ENCODE assay signal across 8 cellular contexts in the genomic region with DNA sequence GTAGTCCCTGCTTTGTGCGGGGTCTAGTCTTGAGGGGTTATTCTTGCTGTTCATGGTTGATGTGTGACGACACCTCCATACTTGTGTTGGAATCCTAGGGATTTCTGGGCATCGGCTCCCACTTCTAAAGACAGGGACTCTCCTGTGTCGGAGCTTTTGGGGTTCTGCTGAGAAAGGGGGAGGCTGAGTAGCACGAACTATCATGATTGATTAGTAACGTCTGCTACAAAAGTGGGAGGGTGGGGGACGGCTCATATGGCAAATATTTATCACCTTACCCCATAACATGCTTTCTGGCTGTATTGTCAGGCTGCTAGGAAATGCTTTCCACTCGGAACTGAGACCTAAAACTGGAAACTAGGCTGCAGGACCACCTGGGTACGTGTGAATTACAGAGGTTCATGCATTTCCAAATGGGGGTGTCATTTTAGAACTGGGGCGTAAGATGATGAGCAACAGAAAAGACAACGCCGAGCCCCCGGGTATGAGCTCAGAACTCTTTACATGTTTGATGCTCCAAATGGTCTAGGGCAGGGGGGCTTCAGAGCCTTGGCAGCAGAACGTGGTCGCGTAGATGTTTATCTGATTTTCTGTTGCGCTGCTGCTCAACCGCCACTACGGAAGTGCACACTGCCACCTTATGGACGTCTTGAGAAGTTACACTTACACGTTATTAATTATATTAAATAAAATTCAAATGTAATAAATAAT. TPM values are rescaled to one million over a fixed set of nuclear protein-coding genes. Genes with fewer than 3 reads are reported as not detected.
DNase-seq lines count a peak whose midpoint lies in the region; ATAC-seq and TF ChIP-seq lines count a peak whose summit lies in the region.

No MANE protein-coding gene starts in this region.

- H3K9me3 Mint-ChIP-seq in HFFc6 = peaks cover 38% of the 10 kb centered on the region

- ATAC-seq in HG02981 (IDR thresholded peaks at IDR 0.05; ENCODE audit: unreplicated experiment) = no peak

- H3K4me3 ChIP-seq in NT2/D1 (ENCODE audit: insufficient read length, low read depth) (no peak overlapping the region), neutrophil (ENCODE audit: low read depth in 1 of 2, low read length in 1 of 2) (peak overlapping the region in 1 of 2 experiments; percentile 47), uterus (peak overlapping the region in 1 of 2 donors; percentile 34)

- H3K9ac ChIP-seq in NT2/D1 (ENCODE audit: insufficient read length, low read depth) = no peak overlapping the region

- DNase-seq in COLO668 (lab: John Stamatoyannopoulos, UW; ENCODE audit: unreplicated experiment) = peak; percentile 35
- DNase-seq in HFFc6 = no peak
- peak; percentile 44 for DNase-seq in NT2/D1 (ENCODE audit: low read depth, low spot score)
- peak; percentile 10 for DNase-seq in activated effector memory CD4-positive, alpha-beta T cell treated with Interleukin-2 at 50 U/mL for 16 hours
- DNase-seq in foreskin melanocyte = peak; percentile 12
- peak; percentile 25 to 31 for DNase-seq in uterus

- H3K4me1 ChIP-seq in NT2/D1 (ENCODE audit: insufficient read depth, insufficient read length) (no peaks in the 10 kb centered on the region), neutrophil (ENCODE audit: control insufficient read depth in 1 of 2, insufficient read depth in 1 of 2, low read depth in 1 of 2, low read length in 1 of 2) (peaks cover 3 to 8% of the 10 kb centered on the region in 2 experiments), uterus (peaks cover 0 to 3% of the 10 kb centered on the region in 2 donors)

- no peak for TF ChIP-seq POLR2A in uterus (IDR thresholded peaks at IDR 0.05)

- H3K27ac ChIP-seq in neutrophil (no peak overlapping the region), uterus (no peak overlapping the region)

- no peaks in the 10 kb centered on the region; the same call in 1 of the 2 replicates for H3K36me3 Mint-ChIP-seq in HFFc6 (ENCODE audit: low read depth)

- peak overlapping the region; percentile 41; the same call in 1 of the 2 replicates for H3K4me3 Mint-ChIP-seq in HFFc6

- TF ChIP-seq CTCF in HFFc6 (IDR thresholded peaks at IDR 0.05) (peak; percentile 68), neutrophil (IDR thresholded peaks at IDR 0.05) (peak; percentile 71), uterus (IDR thresholded peaks at IDR 0.05) (peak; percentile 49 to 79 (median 64))

- H3K27ac Mint-ChIP-seq in HFFc6 = no peak overlapping the region

- no peaks in the 10 kb centered on the region for H3K4me1 Mint-ChIP-seq in HFFc6 (ENCODE audit: low read depth)

- H3K27me3 Mint-ChIP-seq in HFFc6 (ENCODE audit: insufficient read depth) = no peaks in the 10 kb centered on the region

- intact Hi-C loops in uterus (cut with DNase I; ENCODE audit: low total_unique reads) = no loop called here

- H3K27me3 ChIP-seq in NT2/D1 (ENCODE audit: insufficient read depth, insufficient read length) = no peaks in the 10 kb centered on the region
- no peaks in the 10 kb centered on the region for H3K27me3 ChIP-seq in neutrophil
- no peaks in the 10 kb centered on the region for H3K27me3 ChIP-seq in uterus

- H3K36me3 ChIP-seq in NT2/D1 (ENCODE audit: insufficient read depth, insufficient read length, low read length) (no peaks in the 10 kb centered on the region), neutrophil (peaks cover 12% of the 10 kb centered on the region), uterus (no peaks in the 10 kb centered on the region)

- peaks cover 4% of the 10 kb centered on the region; the same call in 1 of the 2 replicates for H3K9me3 ChIP-seq in NT2/D1 (ENCODE audit: insufficient read depth, low read length)
- no peaks in the 10 kb centered on the region for H3K9me3 ChIP-seq in neutrophil
- H3K9me3 ChIP-seq in uterus = no peaks in the 10 kb centered on the region

RNA-seq across cellular contexts. Expression of a gene that starts 15.1 kb away (rescaled TPM):
- total RNA-seq in HFFc6 (2021; fragmentation: NEBNext Ultra II Directional; extraction: Animal tissue kit (Norgen Biotek cat#: 25700)) = not detected
- total RNA-seq in uterus = not detected
